In genomic region chr14:105528859-105529505, GRCh38 we compare ENCODE assay signal across 8 cellular contexts.
DNase-seq lines count a peak whose midpoint lies in the region; ATAC-seq and TF ChIP-seq lines count a peak whose summit lies in the region.

No MANE protein-coding gene starts in this region.

- H3K36me3 Mint-ChIP-seq in activated naive CD4-positive, alpha-beta T cell treated with anti-CD3 and anti-CD28 coated beads, Interleukin-2, amount 10 ng/mL, durations not matched to agents 7 days and 5 days = no peaks in the 10 kb centered on the region
- H3K36me3 Mint-ChIP-seq in memory B cell = no peaks in the 10 kb centered on the region

- peaks cover 11% of the 10 kb centered on the region for H3K4me1 ChIP-seq in KMS-11 (ENCODE audit: low read depth, poor library complexity, severe bottlenecking)

- H3K27me3 ChIP-seq in KMS-11 (ENCODE audit: insufficient read depth, low read depth) = peaks cover 39% of the 10 kb centered on the region

- H3K4me2 ChIP-seq in KMS-11 = peak overlapping the region; percentile 19; the same call in 1 of the 2 replicates

- H3K4me3 Mint-ChIP-seq in activated naive CD4-positive, alpha-beta T cell treated with anti-CD3 and anti-CD28 coated beads, Interleukin-2, amount 10 ng/mL, durations not matched to agents 7 days and 5 days = peak overlapping the region; percentile 76
- H3K4me3 Mint-ChIP-seq in memory B cell = peak overlapping the region; percentile 77

- ATAC-seq in memory B cell (ENCODE audit: low read depth) (no peak), GM18909 (IDR thresholded peaks at IDR 0.05; ENCODE audit: poor library complexity, unreplicated experiment) (no peak), GM21619 (IDR thresholded peaks at IDR 0.05; ENCODE audit: unreplicated experiment) (no peak), GM18868 (IDR thresholded peaks at IDR 0.05; ENCODE audit: unreplicated experiment) (no peak), HG02798 (IDR thresholded peaks at IDR 0.05; ENCODE audit: poor library complexity, unreplicated experiment) (no peak)
- ATAC-seq in stimulated activated naive CD8-positive, alpha-beta T cell treated with anti-CD3 and anti-CD28 coated beads, Interleukin-15, Interleukin-2, amounts not matched to agents 100 U/mL and 50 U/mL, for 24 hours = peak; percentile 44

- no peak for TF ChIP-seq CTCF in KMS-11 (conservative IDR thresholded peaks at IDR 0.05; ENCODE audit: low read depth, low read length)

- no peaks in the 10 kb centered on the region for H3K9me3 Mint-ChIP-seq in activated naive CD4-positive, alpha-beta T cell treated with anti-CD3 and anti-CD28 coated beads, Interleukin-2, amount 10 ng/mL, durations not matched to agents 7 days and 5 days
- no peaks in the 10 kb centered on the region for H3K9me3 Mint-ChIP-seq in memory B cell

- no peak overlapping the region for H3K27ac ChIP-seq in KMS-11

- peaks cover 31% of the 10 kb centered on the region for H3K4me1 Mint-ChIP-seq in activated naive CD4-positive, alpha-beta T cell treated with anti-CD3 and anti-CD28 coated beads, Interleukin-2, amount 10 ng/mL, durations not matched to agents 7 days and 5 days
- H3K4me1 Mint-ChIP-seq in memory B cell = peaks cover 49% of the 10 kb centered on the region

- H3K27me3 Mint-ChIP-seq in activated naive CD4-positive, alpha-beta T cell treated with anti-CD3 and anti-CD28 coated beads, Interleukin-2, amount 10 ng/mL, durations not matched to agents 7 days and 5 days = peaks cover 61% of the 10 kb centered on the region
- H3K27me3 Mint-ChIP-seq in memory B cell = peaks cover 10% of the 10 kb centered on the region

- H4K20me1 ChIP-seq in KMS-11 (ENCODE audit: insufficient read depth) = no peaks in the 10 kb centered on the region

- CTCF ChIA-PET in activated naive CD4-positive, alpha-beta T cell treated with anti-CD3 and anti-CD28 coated beads, Interleukin-2, amount 10 ng/mL, durations not matched to agents 7 days and 5 days (lab: Charles Lee) = interaction anchor here (0.9 to 3.0 kb wide), 6 partner anchors 37 to 177 kb away, joined by 3 to 19 read pairs (median 9); no protein-coding TSS in a partner anchor

- H3K27ac Mint-ChIP-seq in activated naive CD4-positive, alpha-beta T cell treated with anti-CD3 and anti-CD28 coated beads, Interleukin-2, amount 10 ng/mL, durations not matched to agents 7 days and 5 days = peak overlapping the region; percentile 84
- no peak overlapping the region for H3K27ac Mint-ChIP-seq in memory B cell

- H3K4me3 ChIP-seq in KMS-11 (IDR thresholded peaks at IDR 0.05; ENCODE audit: insufficient read depth, low read depth, low read length) = no peak overlapping the region

- H2AFZ ChIP-seq in KMS-11 (ENCODE audit: low read depth) = peak overlapping the region; percentile 57

- no peaks in the 10 kb centered on the region for H3K36me3 ChIP-seq in KMS-11 (ENCODE audit: insufficient read depth)

- H3K79me2 ChIP-seq in KMS-11 (ENCODE audit: insufficient read depth, low read depth) = no peaks in the 10 kb centered on the region

- H3K9ac ChIP-seq in KMS-11 = no peak overlapping the region

- peak; percentile 42 for DNase-seq in activated naive CD4-positive, alpha-beta T cell treated with anti-CD3 and anti-CD28 coated beads, Interleukin-2, amount 10 ng/mL, durations not matched to agents 7 days and 5 days
- peak in 1 of 2 donors; percentile 44 for DNase-seq in memory B cell (ENCODE audit: low spot score in 2 of 2)
- DNase-seq in stimulated activated naive CD8-positive, alpha-beta T cell treated with anti-CD3 and anti-CD28 coated beads, Interleukin-15, Interleukin-2, amounts not matched to agents 100 U/mL and 50 U/mL, for 24 hours = peak; percentile 65
